33 cellular contexts compared by ENCODE assay signal in the genomic region with DNA sequence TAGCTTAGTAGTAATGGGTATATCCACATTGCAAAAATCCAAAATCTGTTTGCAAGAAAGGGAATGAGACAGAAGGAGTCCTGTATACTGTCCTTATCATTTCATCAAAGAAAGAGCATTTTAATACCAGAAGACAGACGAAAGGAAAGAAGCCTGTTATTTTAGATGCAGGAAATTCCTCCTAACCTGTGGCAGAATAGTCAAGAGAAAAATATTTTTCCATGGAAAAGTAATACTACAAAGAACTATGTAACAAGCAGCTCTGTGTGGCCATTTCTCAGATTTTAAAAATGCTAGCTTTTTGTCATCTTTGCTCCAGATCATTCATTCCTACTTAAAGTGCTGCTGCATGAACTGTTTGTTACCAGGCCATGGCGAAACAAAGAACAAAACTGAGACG.
"Had no signal": no experiment of that assay in that cellular context is flagged by ENCODE, and none has a peak within 500 bp of the region (broad histone marks: within the 10 kb centered on the region; RNA-seq: fewer than 3 reads in every experiment).

No MANE protein-coding gene starts in this region.

- H3K27ac ChIP-seq: adrenal gland, ascending aorta, brain microvascular endothelial cell, VCaP had no signal

- H3K27ac Mint-ChIP-seq: activated B cell treated with CpG ODN at 0.5 μM for 24 hours; activated CD4-positive, alpha-beta memory T cell treated with anti-CD3 and anti-CD28 coated beads for 36 hours; activated CD4-positive, alpha-beta T cell treated with anti-CD3 and anti-CD28 coated beads, Interleukin-2, amount 10 ng/mL, durations not matched to agents 24 days and 14 days; activated CD8-positive, alpha-beta T cell treated with anti-CD3 and anti-CD28 coated beads for 36 hours; activated naive CD4-positive, alpha-beta T cell treated with anti-CD3 and anti-CD28 coated beads for 36 hours; activated naive CD4-positive, alpha-beta T cell treated with anti-CD3 and anti-CD28 coated beads, Interleukin-2, amount 50 U/mL, for 72 hours; activated naive CD8-positive, alpha-beta T cell treated with anti-CD3 and anti-CD28 coated beads for 36 hours; activated T-cell treated with anti-CD3 and anti-CD28 coated beads, Interleukin-2, amount 50 U/mL, for 72 hours; activated T-helper 1 cell treated with anti-CD3 and anti-CD28 coated beads, Interleukin-12 subunit alpha, Interleukin-12 subunit beta, Interleukin-2, Interleukin-4 antibody, amounts not matched to agents 30 ng/mL and 10 ng/mL and 1 ng/mL, durations not matched to agents 14 hours and 24 hours and 36 hours; T-helper 1 cell treated with Interleukin-12 subunit alpha and Interleukin-12 subunit beta and Interleukin-4 antibody, amounts not matched to agents 30 μg/mL and 1 μg/mL, for 36 hours; T-helper 2 cell treated with Interferon-gamma antibody and Interleukin-4, amounts not matched to agents 5 μg/mL and 100 μg/mL, for 36 hours had no signal

- H3K4me3 ChIP-seq: adrenal gland, ascending aorta, breast epithelium had no signal

- H3K4me1 ChIP-seq: breast epithelium had no signal

- H3K36me3 ChIP-seq: adrenal gland, brain microvascular endothelial cell, breast epithelium had no signal

- H3K4me3 Mint-ChIP-seq: activated B cell treated with CpG ODN at 0.5 μM for 24 hours; activated CD4-positive, alpha-beta memory T cell treated with anti-CD3 and anti-CD28 coated beads for 36 hours; activated CD4-positive, alpha-beta T cell treated with anti-CD3 and anti-CD28 coated beads, Interleukin-2, amount 10 ng/mL, durations not matched to agents 24 days and 14 days; activated CD8-positive, alpha-beta T cell treated with anti-CD3 and anti-CD28 coated beads for 36 hours; activated naive CD4-positive, alpha-beta T cell treated with anti-CD3 and anti-CD28 coated beads for 36 hours; activated naive CD8-positive, alpha-beta T cell treated with anti-CD3 and anti-CD28 coated beads for 36 hours; activated T-cell treated with anti-CD3 and anti-CD28 coated beads, Interleukin-2, amount 50 U/mL, for 4 hours; activated T-cell treated with anti-CD3 and anti-CD28 coated beads, Interleukin-2, amount 50 U/mL, for 72 hours; activated T-helper 1 cell treated with anti-CD3 and anti-CD28 coated beads, Interleukin-12 subunit alpha, Interleukin-12 subunit beta, Interleukin-2, Interleukin-4 antibody, amounts not matched to agents 30 ng/mL and 10 ng/mL and 1 ng/mL, durations not matched to agents 14 hours and 24 hours and 36 hours; activated T-helper 17 cell treated with anti-CD3 and anti-CD28 coated beads, Interleukin-2, amount 50 U/mL, for 72 hours; T-helper 1 cell treated with Interleukin-12 subunit alpha and Interleukin-12 subunit beta and Interleukin-4 antibody, amounts not matched to agents 30 μg/mL and 1 μg/mL, for 36 hours; T-helper 2 cell treated with Interferon-gamma antibody and Interleukin-4, amounts not matched to agents 5 μg/mL and 100 μg/mL, for 36 hours had no signal

- H3K4me1 Mint-ChIP-seq: activated CD4-positive, alpha-beta T cell treated with anti-CD3 and anti-CD28 coated beads, Interleukin-2, amount 10 ng/mL, durations not matched to agents 24 days and 14 days; activated naive CD8-positive, alpha-beta T cell treated with anti-CD3 and anti-CD28 coated beads for 36 hours had no signal

- H3K9me3 Mint-ChIP-seq: activated B cell treated with CpG ODN at 0.5 μM for 24 hours; activated CD4-positive, alpha-beta memory T cell treated with anti-CD3 and anti-CD28 coated beads for 36 hours; activated CD4-positive, alpha-beta T cell treated with anti-CD3 and anti-CD28 coated beads, Interleukin-2, amount 10 ng/mL, durations not matched to agents 24 days and 14 days; activated CD8-positive, alpha-beta T cell treated with anti-CD3 and anti-CD28 coated beads for 36 hours; activated naive CD4-positive, alpha-beta T cell treated with anti-CD3 and anti-CD28 coated beads for 36 hours; activated naive CD4-positive, alpha-beta T cell treated with anti-CD3 and anti-CD28 coated beads, Interleukin-2, amount 50 U/mL, for 72 hours; activated naive CD8-positive, alpha-beta T cell treated with anti-CD3 and anti-CD28 coated beads for 36 hours; activated T-cell treated with anti-CD3 and anti-CD28 coated beads, Interleukin-2, amount 50 U/mL, for 4 hours; activated T-cell treated with anti-CD3 and anti-CD28 coated beads, Interleukin-2, amount 50 U/mL, for 72 hours; activated T-helper 1 cell treated with anti-CD3 and anti-CD28 coated beads, Interleukin-12 subunit alpha, Interleukin-12 subunit beta, Interleukin-2, Interleukin-4 antibody, amounts not matched to agents 30 ng/mL and 10 ng/mL and 1 ng/mL, durations not matched to agents 14 hours and 24 hours and 36 hours; activated T-helper 17 cell treated with anti-CD3 and anti-CD28 coated beads, Interleukin-2, amount 50 U/mL, for 72 hours; T-helper 1 cell treated with Interleukin-12 subunit alpha and Interleukin-12 subunit beta and Interleukin-4 antibody, amounts not matched to agents 30 μg/mL and 1 μg/mL, for 36 hours; T-helper 2 cell treated with Interferon-gamma antibody and Interleukin-4, amounts not matched to agents 5 μg/mL and 100 μg/mL, for 36 hours had no signal

- ATAC-seq: activated CD8-positive, alpha-beta T cell treated with anti-CD3 and anti-CD28 coated beads for 36 hours; activated naive CD4-positive, alpha-beta T cell treated with anti-CD3 and anti-CD28 coated beads, Interleukin-2, amount 50 U/mL, for 72 hours; activated T-cell treated with anti-CD3 and anti-CD28 coated beads, Interleukin-2, amount 50 U/mL, for 4 hours; activated T-cell treated with anti-CD3 and anti-CD28 coated beads, Interleukin-2, amount 50 U/mL, for 72 hours; activated T-helper 17 cell treated with anti-CD3 and anti-CD28 coated beads, Interleukin-2, amount 50 U/mL, for 72 hours had no signal

- H3K27me3 Mint-ChIP-seq: activated B cell treated with CpG ODN at 0.5 μM for 24 hours; activated CD4-positive, alpha-beta memory T cell treated with anti-CD3 and anti-CD28 coated beads for 36 hours; activated CD4-positive, alpha-beta T cell treated with anti-CD3 and anti-CD28 coated beads, Interleukin-2, amount 10 ng/mL, durations not matched to agents 24 days and 14 days; activated CD8-positive, alpha-beta T cell treated with anti-CD3 and anti-CD28 coated beads for 36 hours; activated naive CD8-positive, alpha-beta T cell treated with anti-CD3 and anti-CD28 coated beads for 36 hours; activated T-helper 17 cell treated with anti-CD3 and anti-CD28 coated beads, Interleukin-2, amount 50 U/mL, for 72 hours had no signal

- H3K9me3 ChIP-seq: adrenal gland, ascending aorta, breast epithelium had no signal

- DNase-seq: activated B cell treated with CpG ODN at 0.5 μM for 24 hours; activated CD4-positive, alpha-beta memory T cell treated with anti-CD3 and anti-CD28 coated beads for 36 hours; activated CD4-positive, alpha-beta T cell treated with anti-CD3 and anti-CD28 coated beads for 4 hours; activated CD4-positive, alpha-beta T cell treated with anti-CD3 and anti-CD28 coated beads, Interleukin-2, amount 10 ng/mL, durations not matched to agents 24 days and 14 days; activated CD4-positive, alpha-beta T cell treated with anti-CD3 and anti-CD28 coated beads, Interleukin-2, amount 50 U/mL, for 1 hour; activated CD4-positive, alpha-beta T cell treated with anti-CD3 and anti-CD28 coated beads, Interleukin-2, amount 50 U/mL, for 4 hours; activated CD4-positive, CD25-positive, alpha-beta regulatory T cell treated with anti-CD3 and anti-CD28 coated beads, Interleukin-2, amount 50 U/mL, for 72 hours; activated CD8-positive, alpha-beta memory T cell treated with anti-CD3 and anti-CD28 coated beads, Interleukin-2, amount 50 U/mL, for 4 hours; activated CD8-positive, alpha-beta T cell treated with anti-CD3 and anti-CD28 coated beads for 36 hours; activated effector memory CD4-positive, alpha-beta T cell treated with anti-CD3 and anti-CD28 coated beads, Interleukin-2, amount 50 U/mL, for 16 hours; activated gamma-delta T cell treated with Interleukin-2 at 50 U/mL for 16 hours; activated naive CD4-positive, alpha-beta T cell; activated naive CD4-positive, alpha-beta T cell treated with anti-CD3 and anti-CD28 coated beads for 36 hours; activated naive CD4-positive, alpha-beta T cell treated with anti-CD3 and anti-CD28 coated beads, Interleukin-2, amount 50 U/mL, for 16 hours; activated naive CD8-positive, alpha-beta T cell treated with anti-CD3 and anti-CD28 coated beads for 36 hours; activated T-cell treated with anti-CD3 and anti-CD28 coated beads for 4 hours; activated T-cell treated with anti-CD3 and anti-CD28 coated beads, Interleukin-2, amount 50 U/mL, for 1 hour; activated T-cell treated with anti-CD3 and anti-CD28 coated beads, Interleukin-2, amount 50 U/mL, for 4 hours; activated T-cell treated with anti-CD3 and anti-CD28 coated beads, Interleukin-2, amount 50 U/mL, for 72 hours; adrenal gland; brain microvascular endothelial cell; central memory CD4-positive, alpha-beta T cell; T-helper 1 cell; T-helper 2 cell; T-helper 9 cell had no signal

- H3K27me3 ChIP-seq: adrenal gland, ascending aorta, brain microvascular endothelial cell, breast epithelium had no signal
